8 cellular contexts compared by ENCODE assay signal in genomic region chr16:68091604-68092261, GRCh38. TPM values are rescaled to one million over a fixed set of nuclear protein-coding genes. Genes with fewer than 3 reads are reported as not detected.
A peak's percentile ranks its signal among the peaks of the same experiment; 100 is the strongest.
DNase-seq lines count a peak whose midpoint lies in the region; ATAC-seq lines count a peak whose summit lies in the region.

No MANE protein-coding gene starts in this region.

- peak overlapping the region; percentile 44 for H3K4me3 Mint-ChIP-seq in activated T-cell treated with anti-CD3 and anti-CD28 coated beads, Interleukin-2, amount 50 U/mL, for 24 hours
- peak overlapping the region; percentile 30 to 48 for H3K4me3 Mint-ChIP-seq in stimulated activated naive B cell treated with anti-CD40 and anti-IgM and Interleukin-4, amounts not matched to agents 10 μg/mL and 1 μg/mL and 100 μg/mL, for 72 hours

- H3K4me1 Mint-ChIP-seq in activated T-cell treated with anti-CD3 and anti-CD28 coated beads, Interleukin-2, amount 50 U/mL, for 24 hours (ENCODE audit: low read depth): peaks cover 84% of the 10 kb centered on the region
- H3K4me1 Mint-ChIP-seq in stimulated activated naive B cell treated with anti-CD40 and anti-IgM and Interleukin-4, amounts not matched to agents 10 μg/mL and 1 μg/mL and 100 μg/mL, for 72 hours: peaks cover 39 to 90% of the 10 kb centered on the region in 2 donors

- peaks cover 3% of the 10 kb centered on the region for H3K36me3 Mint-ChIP-seq in activated T-cell treated with anti-CD3 and anti-CD28 coated beads, Interleukin-2, amount 50 U/mL, for 24 hours (ENCODE audit: low read depth)
- H3K36me3 Mint-ChIP-seq in stimulated activated naive B cell treated with anti-CD40 and anti-IgM and Interleukin-4, amounts not matched to agents 10 μg/mL and 1 μg/mL and 100 μg/mL, for 72 hours: peaks cover 3 to 8% of the 10 kb centered on the region in 2 donors

- no peaks in the 10 kb centered on the region for H3K27me3 Mint-ChIP-seq in activated T-cell treated with anti-CD3 and anti-CD28 coated beads, Interleukin-2, amount 50 U/mL, for 24 hours
- H3K27me3 Mint-ChIP-seq in stimulated activated naive B cell treated with anti-CD40 and anti-IgM and Interleukin-4, amounts not matched to agents 10 μg/mL and 1 μg/mL and 100 μg/mL, for 72 hours: no peaks in the 10 kb centered on the region

- ATAC-seq in esophagus mucosa (peak; percentile 79), GM19035 (IDR thresholded peaks at IDR 0.05; ENCODE audit: unreplicated experiment) (no peak)
- ATAC-seq in stimulated activated naive B cell treated with anti-CD40 and anti-IgM and Interleukin-4, amounts not matched to agents 10 μg/mL and 1 μg/mL and 100 μg/mL, for 72 hours (replicated peaks): no peak

- no peak for DNase-seq in activated T-cell treated with anti-CD3 and anti-CD28 coated beads, Interleukin-2, amount 50 U/mL, for 24 hours
- no peak for DNase-seq in activated T-cell treated with anti-CD3 and anti-CD28 coated beads, Interleukin-2, amount 50 U/mL, for 1 hour
- DNase-seq in NCI-H510A treated with DMSO at 0.1 percent for 48 hours (lab: John Stamatoyannopoulos, UW) (peak; percentile 68), SK-N-DZ (ENCODE audit: low spot score) (no peak)
- no peak for DNase-seq in stimulated activated naive B cell treated with anti-CD40 and anti-IgM and Interleukin-4, amounts not matched to agents 10 μg/mL and 1 μg/mL and 100 μg/mL, for 72 hours
- DNase-seq in stimulated activated CD4-positive, alpha-beta T cell treated with anti-CD3 and anti-CD28 coated beads, Interleukin-4, amount 100 ng/mL, for 1 hour: no peak

- no peaks in the 10 kb centered on the region for H3K9me3 Mint-ChIP-seq in activated T-cell treated with anti-CD3 and anti-CD28 coated beads, Interleukin-2, amount 50 U/mL, for 24 hours
- H3K9me3 Mint-ChIP-seq in stimulated activated naive B cell treated with anti-CD40 and anti-IgM and Interleukin-4, amounts not matched to agents 10 μg/mL and 1 μg/mL and 100 μg/mL, for 72 hours: no peaks in the 10 kb centered on the region

- H3K27ac Mint-ChIP-seq in activated T-cell treated with anti-CD3 and anti-CD28 coated beads, Interleukin-2, amount 50 U/mL, for 24 hours: peak overlapping the region; percentile 90
- H3K27ac Mint-ChIP-seq in stimulated activated naive B cell treated with anti-CD40 and anti-IgM and Interleukin-4, amounts not matched to agents 10 μg/mL and 1 μg/mL and 100 μg/mL, for 72 hours: peak overlapping the region; percentile 47

RNA-seq across cellular contexts. Expression of gene NFATC3, which starts 6.6 kb away (rescaled TPM):
- 17.6 TPM for total RNA-seq in esophagus mucosa
- 26.9 and 37.7 TPM in 2 replicates for polyA plus RNA-seq in SK-N-DZ (2014; cell fraction: cytosol; rRNA removed)
- 20.4 and 20.6 TPM in 2 replicates for polyA plus RNA-seq in SK-N-DZ (2014; cell fraction: nucleus; rRNA removed)
